ENCODE assay signal across 1 cellular context in the genomic region with DNA sequence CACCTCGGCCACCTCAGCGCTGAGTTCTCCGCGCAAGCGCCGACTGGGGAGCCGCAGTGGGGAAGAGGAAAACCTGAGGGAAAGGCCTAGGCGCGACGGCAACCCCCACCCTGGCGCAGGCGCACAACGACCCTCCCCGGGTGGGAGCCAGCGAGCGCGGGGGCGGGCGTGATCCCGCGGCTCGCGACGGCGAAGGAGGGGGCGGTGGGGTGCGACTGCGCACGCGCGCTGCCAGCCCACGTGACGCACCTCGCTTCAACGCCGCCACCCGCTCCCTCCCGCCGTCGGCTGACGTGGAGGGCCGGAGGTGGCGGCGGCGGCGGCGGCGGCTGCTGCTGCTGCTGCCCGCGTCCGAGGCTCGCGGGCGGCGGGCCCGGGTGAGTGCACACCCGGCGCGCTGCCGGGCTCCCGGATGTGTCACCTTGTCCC.
TF ChIP-seq lines count a peak whose summit lies in the region.

A gene (minus strand): TSS at position 84 of the 429 bp plus-strand sequence. CDS start 556 bp downstream, outside the sequence.
A gene with protein sequence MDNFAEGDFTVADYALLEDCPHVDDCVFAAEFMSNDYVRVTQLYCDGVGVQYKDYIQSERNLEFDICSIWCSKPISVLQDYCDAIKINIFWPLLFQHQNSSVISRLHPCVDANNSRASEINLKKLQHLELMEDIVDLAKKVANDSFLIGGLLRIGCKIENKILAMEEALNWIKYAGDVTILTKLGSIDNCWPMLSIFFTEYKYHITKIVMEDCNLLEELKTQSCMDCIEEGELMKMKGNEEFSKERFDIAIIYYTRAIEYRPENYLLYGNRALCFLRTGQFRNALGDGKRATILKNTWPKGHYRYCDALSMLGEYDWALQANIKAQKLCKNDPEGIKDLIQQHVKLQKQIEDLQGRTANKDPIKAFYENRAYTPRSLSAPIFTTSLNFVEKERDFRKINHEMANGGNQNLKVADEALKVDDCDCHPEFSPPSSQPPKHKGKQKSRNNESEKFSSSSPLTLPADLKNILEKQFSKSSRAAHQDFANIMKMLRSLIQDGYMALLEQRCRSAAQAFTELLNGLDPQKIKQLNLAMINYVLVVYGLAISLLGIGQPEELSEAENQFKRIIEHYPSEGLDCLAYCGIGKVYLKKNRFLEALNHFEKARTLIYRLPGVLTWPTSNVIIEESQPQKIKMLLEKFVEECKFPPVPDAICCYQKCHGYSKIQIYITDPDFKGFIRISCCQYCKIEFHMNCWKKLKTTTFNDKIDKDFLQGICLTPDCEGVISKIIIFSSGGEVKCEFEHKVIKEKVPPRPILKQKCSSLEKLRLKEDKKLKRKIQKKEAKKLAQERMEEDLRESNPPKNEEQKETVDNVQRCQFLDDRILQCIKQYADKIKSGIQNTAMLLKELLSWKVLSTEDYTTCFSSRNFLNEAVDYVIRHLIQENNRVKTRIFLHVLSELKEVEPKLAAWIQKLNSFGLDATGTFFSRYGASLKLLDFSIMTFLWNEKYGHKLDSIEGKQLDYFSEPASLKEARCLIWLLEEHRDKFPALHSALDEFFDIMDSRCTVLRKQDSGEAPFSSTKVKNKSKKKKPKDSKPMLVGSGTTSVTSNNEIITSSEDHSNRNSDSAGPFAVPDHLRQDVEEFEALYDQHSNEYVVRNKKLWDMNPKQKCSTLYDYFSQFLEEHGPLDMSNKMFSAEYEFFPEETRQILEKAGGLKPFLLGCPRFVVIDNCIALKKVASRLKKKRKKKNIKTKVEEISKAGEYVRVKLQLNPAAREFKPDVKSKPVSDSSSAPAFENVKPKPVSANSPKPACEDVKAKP (N-terminal part only) (plus strand): TSS at position 267 of the 429 bp plus-strand sequence. CDS start 14,004 bp downstream, outside the sequence.

TF ChIP-seq in HepG2, 621 proteins besides CTCF, POLR2A, EP300 and RAD21 (continued from another document and continues in another):
- TF ChIP-seq, protein P1, sequence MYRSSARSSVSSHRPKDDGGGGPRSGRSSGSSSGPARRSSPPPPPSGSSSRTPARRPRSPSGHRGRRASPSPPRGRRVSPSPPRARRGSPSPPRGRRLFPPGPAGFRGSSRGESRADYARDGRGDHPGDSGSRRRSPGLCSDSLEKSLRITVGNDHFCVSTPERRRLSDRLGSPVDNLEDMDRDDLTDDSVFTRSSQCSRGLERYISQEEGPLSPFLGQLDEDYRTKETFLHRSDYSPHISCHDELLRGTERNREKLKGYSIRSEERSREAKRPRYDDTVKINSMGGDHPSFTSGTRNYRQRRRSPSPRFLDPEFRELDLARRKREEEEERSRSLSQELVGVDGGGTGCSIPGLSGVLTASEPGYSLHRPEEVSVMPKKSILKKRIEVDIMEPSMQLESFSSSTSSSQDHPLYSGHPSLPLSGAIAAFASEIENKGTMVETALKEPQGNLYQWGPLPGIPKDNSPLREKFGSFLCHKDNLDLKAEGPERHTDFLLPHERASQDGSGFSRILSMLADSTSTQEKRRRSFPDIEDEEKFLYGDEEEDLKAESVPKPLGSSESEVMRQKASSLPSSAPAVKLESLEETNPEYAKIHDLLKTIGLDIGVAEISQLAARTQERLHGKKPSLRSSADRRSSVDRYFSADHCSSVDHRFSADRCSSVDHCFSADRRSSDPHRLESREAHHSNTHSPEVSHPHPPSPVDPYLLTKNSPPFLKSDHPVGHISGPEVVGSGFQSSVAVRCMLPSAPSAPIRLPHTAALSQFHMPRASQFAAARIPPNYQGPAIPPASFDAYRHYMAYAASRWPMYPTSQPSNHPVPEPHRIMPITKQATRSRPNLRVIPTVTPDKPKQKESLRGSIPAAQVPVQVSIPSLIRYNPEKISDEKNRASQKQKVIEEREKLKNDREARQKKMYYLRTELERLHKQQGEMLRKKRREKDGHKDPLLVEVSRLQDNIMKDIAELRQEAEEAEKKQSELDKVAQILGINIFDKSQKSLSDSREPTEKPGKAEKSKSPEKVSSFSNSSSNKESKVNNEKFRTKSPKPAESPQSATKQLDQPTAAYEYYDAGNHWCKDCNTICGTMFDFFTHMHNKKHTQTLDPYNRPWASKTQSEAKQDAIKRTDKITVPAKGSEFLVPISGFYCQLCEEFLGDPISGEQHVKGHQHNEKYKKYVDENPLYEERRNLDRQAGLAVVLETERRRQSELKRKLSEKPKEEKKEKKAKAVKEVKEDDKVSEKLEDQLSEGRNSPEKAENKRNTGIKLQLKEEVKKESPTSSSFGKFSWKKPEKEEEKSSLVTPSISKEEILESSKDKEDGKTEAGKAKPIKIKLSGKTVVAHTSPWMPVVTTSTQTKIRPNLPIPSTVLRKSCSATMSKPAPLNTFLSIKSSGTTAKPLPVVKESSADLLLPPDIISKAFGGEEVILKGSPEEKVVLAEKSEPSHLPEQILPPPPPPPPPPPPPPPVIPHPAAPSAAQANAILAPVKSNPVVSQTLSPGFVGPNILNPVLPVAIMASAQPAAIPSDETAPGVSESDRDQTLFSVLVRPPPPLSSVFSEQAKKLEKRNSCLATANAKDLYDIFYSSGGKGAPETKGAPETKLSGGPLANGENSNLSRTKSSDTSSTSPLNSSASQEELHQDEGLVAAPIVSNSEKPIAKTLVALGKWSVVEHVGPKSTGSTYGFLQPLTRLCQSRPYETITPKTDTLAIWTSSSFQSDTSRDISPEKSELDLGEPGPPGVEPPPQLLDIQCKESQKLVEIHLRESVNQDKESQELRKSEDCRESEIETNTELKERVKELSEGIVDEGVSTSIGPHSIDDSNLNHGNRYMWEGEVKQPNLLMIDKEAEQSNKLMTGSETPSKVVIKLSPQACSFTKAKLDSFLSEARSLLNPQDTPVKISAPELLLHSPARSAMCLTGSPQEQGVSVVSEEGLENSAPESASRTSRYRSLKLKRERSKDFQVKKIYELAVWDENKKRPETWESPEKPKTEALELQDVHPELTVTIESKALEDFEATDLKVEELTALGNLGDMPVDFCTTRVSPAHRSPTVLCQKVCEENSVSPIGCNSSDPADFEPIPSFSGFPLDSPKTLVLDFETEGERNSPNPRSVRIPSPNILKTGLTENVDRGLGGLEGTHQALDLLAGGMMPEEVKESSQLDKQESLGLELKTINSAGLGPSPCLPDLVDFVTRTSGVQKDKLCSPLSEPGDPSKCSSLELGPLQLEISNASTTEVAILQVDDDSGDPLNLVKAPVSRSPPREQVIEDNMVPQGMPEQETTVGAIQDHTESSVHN (CRISPR knock-in tag; IDR thresholded peaks at IDR 0.05), result no peak
- no peak for TF ChIP-seq ZFP36 (IDR thresholded peaks at IDR 0.05; ENCODE audit: borderline replicate concordance, low read depth, low read length, partially characterized antibody)
- peak; percentile 92 for TF ChIP-seq ZNF431 (CRISPR knock-in tag; IDR thresholded peaks at IDR 0.05; ENCODE audit: borderline replicate concordance, low read depth)
- TF ChIP-seq ZNF20 (CRISPR knock-in tag; IDR thresholded peaks at IDR 0.05), result no peak
- peak; percentile 45; the same call in 1 of the 2 replicates for TF ChIP-seq CCDC6 (CRISPR knock-in tag; IDR thresholded peaks at IDR 0.05)
- TF ChIP-seq, protein P2, sequence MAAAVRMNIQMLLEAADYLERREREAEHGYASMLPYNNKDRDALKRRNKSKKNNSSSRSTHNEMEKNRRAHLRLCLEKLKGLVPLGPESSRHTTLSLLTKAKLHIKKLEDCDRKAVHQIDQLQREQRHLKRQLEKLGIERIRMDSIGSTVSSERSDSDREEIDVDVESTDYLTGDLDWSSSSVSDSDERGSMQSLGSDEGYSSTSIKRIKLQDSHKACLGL (CRISPR knock-in tag; IDR thresholded peaks at IDR 0.05), result no peak
- TF ChIP-seq, protein P3, sequence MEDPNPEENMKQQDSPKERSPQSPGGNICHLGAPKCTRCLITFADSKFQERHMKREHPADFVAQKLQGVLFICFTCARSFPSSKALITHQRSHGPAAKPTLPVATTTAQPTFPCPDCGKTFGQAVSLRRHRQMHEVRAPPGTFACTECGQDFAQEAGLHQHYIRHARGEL (CRISPR knock-in tag; IDR thresholded peaks at IDR 0.05), result no peak
- TF ChIP-seq ZNF556 (CRISPR knock-in tag; IDR thresholded peaks at IDR 0.05; ENCODE audit: borderline replicate concordance), result no peak
- TF ChIP-seq ZNF441 (CRISPR knock-in tag; IDR thresholded peaks at IDR 0.05; ENCODE audit: borderline replicate concordance), result no peak
- peak; percentile 20; the same call in 1 of the 2 replicates for TF ChIP-seq SALL1 (CRISPR knock-in tag; IDR thresholded peaks at IDR 0.05)
- TF ChIP-seq SMAD3 (CRISPR knock-in tag; IDR thresholded peaks at IDR 0.05), result peak; percentile 43; the same call in 1 of the 2 replicates
- no peak for TF ChIP-seq SALL2 (CRISPR knock-in tag; IDR thresholded peaks at IDR 0.05)
- peak; percentile 5; the same call in 1 of the 2 replicates for TF ChIP-seq GABPB1 (CRISPR knock-in tag; IDR thresholded peaks at IDR 0.05)
- TF ChIP-seq, protein P4, sequence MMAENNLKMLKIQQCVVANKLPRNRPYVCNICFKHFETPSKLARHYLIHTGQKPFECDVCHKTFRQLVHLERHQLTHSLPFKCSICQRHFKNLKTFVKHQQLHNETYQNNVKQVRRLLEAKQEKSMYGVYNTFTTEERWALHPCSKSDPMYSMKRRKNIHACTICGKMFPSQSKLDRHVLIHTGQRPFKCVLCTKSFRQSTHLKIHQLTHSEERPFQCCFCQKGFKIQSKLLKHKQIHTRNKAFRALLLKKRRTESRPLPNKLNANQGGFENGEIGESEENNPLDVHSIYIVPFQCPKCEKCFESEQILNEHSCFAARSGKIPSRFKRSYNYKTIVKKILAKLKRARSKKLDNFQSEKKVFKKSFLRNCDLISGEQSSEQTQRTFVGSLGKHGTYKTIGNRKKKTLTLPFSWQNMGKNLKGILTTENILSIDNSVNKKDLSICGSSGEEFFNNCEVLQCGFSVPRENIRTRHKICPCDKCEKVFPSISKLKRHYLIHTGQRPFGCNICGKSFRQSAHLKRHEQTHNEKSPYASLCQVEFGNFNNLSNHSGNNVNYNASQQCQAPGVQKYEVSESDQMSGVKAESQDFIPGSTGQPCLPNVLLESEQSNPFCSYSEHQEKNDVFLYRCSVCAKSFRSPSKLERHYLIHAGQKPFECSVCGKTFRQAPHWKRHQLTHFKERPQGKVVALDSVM (CRISPR knock-in tag; IDR thresholded peaks at IDR 0.05), result 0 out of 2 replicates have a peak, but pooled peaks have one; percentile 38
- no peak for TF ChIP-seq NR2F2 (IDR thresholded peaks at IDR 0.05; ENCODE audit: borderline replicate concordance, low read depth)
- TF ChIP-seq MTF2 (CRISPR knock-in tag; IDR thresholded peaks at IDR 0.05; ENCODE audit: borderline replicate concordance), result no peak
- TF ChIP-seq, protein P5, sequence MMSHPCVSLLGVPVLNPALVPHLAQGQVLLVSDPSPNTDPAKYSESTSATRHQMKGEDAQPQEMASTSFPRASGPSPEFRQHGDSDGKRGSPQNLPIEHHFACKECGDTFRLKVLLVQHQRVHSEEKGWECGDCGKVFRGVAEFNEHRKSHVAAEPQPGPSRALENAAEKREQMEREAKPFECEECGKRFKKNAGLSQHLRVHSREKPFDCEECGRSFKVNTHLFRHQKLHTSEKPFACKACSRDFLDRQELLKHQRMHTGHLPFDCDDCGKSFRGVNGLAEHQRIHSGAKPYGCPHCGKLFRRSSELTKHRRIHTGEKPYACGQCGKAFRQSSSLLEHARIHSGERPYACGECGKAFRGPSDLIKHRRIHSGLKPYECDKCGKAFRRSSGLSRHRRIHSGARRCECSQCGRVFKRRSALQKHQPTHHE (CRISPR knock-in tag; IDR thresholded peaks at IDR 0.05; ENCODE audit: borderline replicate concordance), result peak; percentile 16; the same call in 1 of the 2 replicates
- TF ChIP-seq MYC (CRISPR knock-in tag; IDR thresholded peaks at IDR 0.05; ENCODE audit: borderline replicate concordance), result no peak
- TF ChIP-seq ZFP36L2 (CRISPR knock-in tag; IDR thresholded peaks at IDR 0.05), result no peak
- TF ChIP-seq EZH2 (conservative IDR thresholded peaks at IDR 0.05; ENCODE audit: low read depth, low read length), result no peak
- peak; percentile 11 for TF ChIP-seq CBX1 (IDR thresholded peaks at IDR 0.05; ENCODE audit: low read depth)
- TF ChIP-seq, protein P6, sequence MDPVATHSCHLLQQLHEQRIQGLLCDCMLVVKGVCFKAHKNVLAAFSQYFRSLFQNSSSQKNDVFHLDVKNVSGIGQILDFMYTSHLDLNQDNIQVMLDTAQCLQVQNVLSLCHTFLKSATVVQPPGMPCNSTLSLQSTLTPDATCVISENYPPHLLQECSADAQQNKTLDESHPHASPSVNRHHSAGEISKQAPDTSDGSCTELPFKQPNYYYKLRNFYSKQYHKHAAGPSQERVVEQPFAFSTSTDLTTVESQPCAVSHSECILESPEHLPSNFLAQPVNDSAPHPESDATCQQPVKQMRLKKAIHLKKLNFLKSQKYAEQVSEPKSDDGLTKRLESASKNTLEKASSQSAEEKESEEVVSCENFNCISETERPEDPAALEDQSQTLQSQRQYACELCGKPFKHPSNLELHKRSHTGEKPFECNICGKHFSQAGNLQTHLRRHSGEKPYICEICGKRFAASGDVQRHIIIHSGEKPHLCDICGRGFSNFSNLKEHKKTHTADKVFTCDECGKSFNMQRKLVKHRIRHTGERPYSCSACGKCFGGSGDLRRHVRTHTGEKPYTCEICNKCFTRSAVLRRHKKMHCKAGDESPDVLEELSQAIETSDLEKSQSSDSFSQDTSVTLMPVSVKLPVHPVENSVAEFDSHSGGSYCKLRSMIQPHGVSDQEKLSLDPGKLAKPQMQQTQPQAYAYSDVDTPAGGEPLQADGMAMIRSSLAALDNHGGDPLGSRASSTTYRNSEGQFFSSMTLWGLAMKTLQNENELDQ (CRISPR knock-in tag; IDR thresholded peaks at IDR 0.05; ENCODE audit: borderline replicate concordance), result no peak
- no peak for TF ChIP-seq ZNF468 (CRISPR knock-in tag; IDR thresholded peaks at IDR 0.05)
- no peak for TF ChIP-seq ELF4 (CRISPR knock-in tag; IDR thresholded peaks at IDR 0.05; ENCODE audit: borderline replicate concordance)
- TF ChIP-seq ELF3 (CRISPR knock-in tag; IDR thresholded peaks at IDR 0.05), result peak; percentile 28; the same call in 1 of the 2 replicates
- TF ChIP-seq, protein P7, sequence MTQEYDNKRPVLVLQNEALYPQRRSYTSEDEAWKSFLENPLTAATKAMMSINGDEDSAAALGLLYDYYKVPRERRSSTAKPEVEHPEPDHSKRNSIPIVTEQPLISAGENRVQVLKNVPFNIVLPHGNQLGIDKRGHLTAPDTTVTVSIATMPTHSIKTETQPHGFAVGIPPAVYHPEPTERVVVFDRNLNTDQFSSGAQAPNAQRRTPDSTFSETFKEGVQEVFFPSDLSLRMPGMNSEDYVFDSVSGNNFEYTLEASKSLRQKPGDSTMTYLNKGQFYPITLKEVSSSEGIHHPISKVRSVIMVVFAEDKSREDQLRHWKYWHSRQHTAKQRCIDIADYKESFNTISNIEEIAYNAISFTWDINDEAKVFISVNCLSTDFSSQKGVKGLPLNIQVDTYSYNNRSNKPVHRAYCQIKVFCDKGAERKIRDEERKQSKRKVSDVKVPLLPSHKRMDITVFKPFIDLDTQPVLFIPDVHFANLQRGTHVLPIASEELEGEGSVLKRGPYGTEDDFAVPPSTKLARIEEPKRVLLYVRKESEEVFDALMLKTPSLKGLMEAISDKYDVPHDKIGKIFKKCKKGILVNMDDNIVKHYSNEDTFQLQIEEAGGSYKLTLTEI (CRISPR knock-in tag; conservative IDR thresholded peaks at IDR 0.05), result no peak
- no peak for TF ChIP-seq FOXO1 (CRISPR knock-in tag; IDR thresholded peaks at IDR 0.05)
